ENCODE assay signal across 9 cellular contexts in genomic region chr1:118986839-118987430, GRCh38. TPM values are rescaled to one million over a fixed set of nuclear protein-coding genes. Genes with fewer than 3 reads are reported as not detected.
DNase-seq lines count a peak whose midpoint lies in the region; ATAC-seq and TF ChIP-seq lines count a peak whose summit lies in the region.
"Had no signal": no experiment of that assay in that cellular context is flagged by ENCODE, and none has a peak within 500 bp of the region (broad histone marks: within the 10 kb centered on the region; RNA-seq: fewer than 3 reads in every experiment).

No MANE protein-coding gene starts in this region.

- H3K36me3 ChIP-seq in left ventricle myocardium inferior: no peaks in the 10 kb centered on the region

- ATAC-seq in activated B cell treated with CpG ODN at 0.5 μM for 24 hours (ENCODE audit: low read depth): no peak
- no peak for ATAC-seq in HG02759 (IDR thresholded peaks at IDR 0.05; ENCODE audit: unreplicated experiment)
- no peak for ATAC-seq in GM19328 (IDR thresholded peaks at IDR 0.05; ENCODE audit: unreplicated experiment)
- ATAC-seq in GM18517 (IDR thresholded peaks at IDR 0.05; ENCODE audit: unreplicated experiment): no peak

- H3K27ac Mint-ChIP-seq in activated B cell treated with CpG ODN at 0.5 μM for 24 hours: no peak overlapping the region

- CTCF ChIA-PET in activated B cell treated with CpG ODN at 0.5 μM for 24 hours (lab: Charles Lee): interaction anchor here (1.3 kb wide), 1 partner anchor 21 kb away, joined by 5 read pairs; no protein-coding TSS in a partner anchor

- peaks cover 46% of the 10 kb centered on the region for H3K4me1 ChIP-seq in left ventricle myocardium inferior

- H3K4me3 Mint-ChIP-seq in activated B cell treated with CpG ODN at 0.5 μM for 24 hours: peak overlapping the region; percentile 55

- H3K4me3 ChIP-seq in left ventricle myocardium inferior: peak overlapping the region; percentile 65
- peak overlapping the region; percentile 24 to 51 (median 37) for H3K4me3 ChIP-seq in skin epidermis

- H3K36me3 Mint-ChIP-seq in activated B cell treated with CpG ODN at 0.5 μM for 24 hours (ENCODE audit: low read depth): no peaks in the 10 kb centered on the region

- peaks cover 8% of the 10 kb centered on the region for H3K9me3 Mint-ChIP-seq in activated B cell treated with CpG ODN at 0.5 μM for 24 hours

- peaks cover 100% of the 10 kb centered on the region for H3K27me3 ChIP-seq in left ventricle myocardium inferior (ENCODE audit: low read depth)

- H3K27me3 Mint-ChIP-seq in activated B cell treated with CpG ODN at 0.5 μM for 24 hours: peaks cover 87% of the 10 kb centered on the region

- POLR2A ChIA-PET in activated B cell treated with CpG ODN at 0.5 μM for 24 hours (lab: Charles Lee): no interaction called here

- DNase-seq in GM13977 (ENCODE audit: low spot score) (peak; percentile 31), activated B cell treated with CpG ODN at 0.5 μM for 24 hours (no peak), left ventricle myocardium inferior (no peak), DMS 273 treated with DMSO at 0.1 percent for 48 hours (lab: John Stamatoyannopoulos, UW) (no peak)

- peak overlapping the region; percentile 47 for H3K27ac ChIP-seq in left ventricle myocardium inferior (replicated peaks)
- H3K27ac ChIP-seq in skin epidermis: peak overlapping the region in 20 of 21 experiments; percentile 60 to 95 (median 86)
- H3K27ac ChIP-seq: epithelial cell of prostate had no signal

- intact Hi-C loops in activated B cell treated with CpG ODN at 0.5 μM for 24 hours (cut with micrococcal nuclease): loop anchor here (1.0 kb wide), 1 partner anchor 21 kb away; no protein-coding TSS in a partner anchor
- intact Hi-C loops in left ventricle myocardium inferior (cut with micrococcal nuclease): no loop called here

- TF ChIP-seq CTCF in GM13977 (IDR thresholded peaks at IDR 0.05; ENCODE audit: extremely low read depth, insufficient read depth, missing control alignments): no peak
- no peak for TF ChIP-seq CTCF in activated B cell treated with CpG ODN at 0.5 μM for 24 hours (IDR thresholded peaks at IDR 0.05)
- TF ChIP-seq CTCF in left ventricle myocardium inferior (IDR thresholded peaks at IDR 0.05; ENCODE audit: borderline replicate concordance): no peak

- in situ Hi-C loops in GM13977 (cut with MboI; ENCODE audit: low pct_unique_long_range_greater_than_20kb, low sequenced_read_pairs, unreplicated experiment): no loop called here

- peaks cover 33% of the 10 kb centered on the region for H3K4me1 Mint-ChIP-seq in activated B cell treated with CpG ODN at 0.5 μM for 24 hours

- H3K9me3 ChIP-seq in left ventricle myocardium inferior (replicated peaks): no peaks in the 10 kb centered on the region

RNA-seq across cellular contexts. Expression of gene TBX15, which starts 1.2 kb away (rescaled TPM):
- total RNA-seq in activated B cell treated with CpG ODN at 0.5 μM for 24 hours (0.09 and 0.15 TPM in 2 replicates), left ventricle myocardium inferior (0.63 TPM)
